1 cellular context compared by ENCODE assay signal in genomic region chr22:38753894-38754246, GRCh38.
TF ChIP-seq lines count a peak whose summit lies in the region.

No MANE protein-coding gene starts in this region.

TF ChIP-seq in HepG2, 621 proteins besides CTCF, POLR2A, EP300 and RAD21 (continued from another document and continues in another):
- no peak for TF ChIP-seq ZBTB33 (CRISPR knock-in tag; IDR thresholded peaks at IDR 0.05)
- no peak for TF ChIP-seq KLF16 (CRISPR knock-in tag; IDR thresholded peaks at IDR 0.05)
- TF ChIP-seq HNRNPH1 (optimal IDR thresholded peaks at IDR 0.05; ENCODE audit: low read depth, low read length): no peak
- no peak for TF ChIP-seq ZNF33A (CRISPR knock-in tag; IDR thresholded peaks at IDR 0.05; ENCODE audit: borderline replicate concordance)
- no peak for TF ChIP-seq HBP1 (CRISPR knock-in tag; IDR thresholded peaks at IDR 0.05; ENCODE audit: low read depth)
- TF ChIP-seq ZNF775 (CRISPR knock-in tag; IDR thresholded peaks at IDR 0.05; ENCODE audit: borderline replicate concordance): no peak
- no peak for TF ChIP-seq TIGD3 (CRISPR knock-in tag; IDR thresholded peaks at IDR 0.05; ENCODE audit: borderline replicate concordance)
- TF ChIP-seq FOXP4 (CRISPR knock-in tag; IDR thresholded peaks at IDR 0.05): peak; percentile 97
- TF ChIP-seq ZNF672 (CRISPR knock-in tag; IDR thresholded peaks at IDR 0.05): no peak
- TF ChIP-seq NFYC (CRISPR knock-in tag; IDR thresholded peaks at IDR 0.05): no peak
- no peak for TF ChIP-seq REST (IDR thresholded peaks at IDR 0.05; ENCODE audit: borderline replicate concordance in 1 of 2, low read depth in 1 of 2, low read length in 2 of 2)
- peak; percentile 38; the same call in 1 of the 2 replicates for TF ChIP-seq TBX3 (IDR thresholded peaks at IDR 0.05; ENCODE audit: borderline replicate concordance)
- peak; percentile 19; the same call in 1 of the 2 replicates for TF ChIP-seq PHF8 (CRISPR knock-in tag; IDR thresholded peaks at IDR 0.05)
- TF ChIP-seq HIVEP1 (CRISPR knock-in tag; IDR thresholded peaks at IDR 0.05): no peak
- TF ChIP-seq ZNF678 (CRISPR knock-in tag; IDR thresholded peaks at IDR 0.05): no peak
- 0 out of 2 replicates have a peak, but pooled peaks have one; percentile 58 for TF ChIP-seq ZNF414 (CRISPR knock-in tag; IDR thresholded peaks at IDR 0.05)
- TF ChIP-seq ZNF589 (CRISPR knock-in tag; conservative IDR thresholded peaks at IDR 0.05): no peak
- no peak for TF ChIP-seq CHD4 (IDR thresholded peaks at IDR 0.05; ENCODE audit: borderline replicate concordance, low read length)
- no peak for TF ChIP-seq MZF1 (CRISPR knock-in tag; IDR thresholded peaks at IDR 0.05; ENCODE audit: borderline replicate concordance)
- TF ChIP-seq ZBTB44 (CRISPR knock-in tag; IDR thresholded peaks at IDR 0.05): no peak
- no peak for TF ChIP-seq ZNF572 (CRISPR knock-in tag; IDR thresholded peaks at IDR 0.05)
- TF ChIP-seq ZFP1 (CRISPR knock-in tag; IDR thresholded peaks at IDR 0.05): no peak
- TF ChIP-seq RERE (CRISPR knock-in tag; IDR thresholded peaks at IDR 0.05; ENCODE audit: low read depth): no peak
- no peak for TF ChIP-seq ZNF260 (CRISPR knock-in tag; IDR thresholded peaks at IDR 0.05; ENCODE audit: borderline replicate concordance, low read depth)
- TF ChIP-seq ZBTB21 (CRISPR knock-in tag; IDR thresholded peaks at IDR 0.05): no peak
- no peak for TF ChIP-seq ZBTB46 (CRISPR knock-in tag; IDR thresholded peaks at IDR 0.05; ENCODE audit: borderline replicate concordance)
- no peak for TF ChIP-seq MAFG (CRISPR knock-in tag; IDR thresholded peaks at IDR 0.05)
- TF ChIP-seq ZNF30 (CRISPR knock-in tag; IDR thresholded peaks at IDR 0.05): no peak
- TF ChIP-seq ZNF12 (CRISPR knock-in tag; IDR thresholded peaks at IDR 0.05): no peak
- TF ChIP-seq ETV6 (CRISPR knock-in tag; conservative IDR thresholded peaks at IDR 0.05): no peak
- TF ChIP-seq ZNF770 (CRISPR knock-in tag; IDR thresholded peaks at IDR 0.05): no peak
- peak; percentile 55; the same call in 1 of the 2 replicates for TF ChIP-seq NCOA2 (CRISPR knock-in tag; IDR thresholded peaks at IDR 0.05)
- no peak for TF ChIP-seq SP4 (CRISPR knock-in tag; IDR thresholded peaks at IDR 0.05)
- TF ChIP-seq MYC (CRISPR knock-in tag; IDR thresholded peaks at IDR 0.05; ENCODE audit: borderline replicate concordance): peak; percentile 40; the same call in 1 of the 2 replicates
- peak; percentile 45; the same call in 1 of the 2 replicates for TF ChIP-seq ZNF747 (CRISPR knock-in tag; IDR thresholded peaks at IDR 0.05; ENCODE audit: borderline replicate concordance)
- no peak for TF ChIP-seq ZSCAN9 (CRISPR knock-in tag; IDR thresholded peaks at IDR 0.05; ENCODE audit: borderline replicate concordance)
